13 cellular contexts compared by ENCODE assay signal in the genomic region with DNA sequence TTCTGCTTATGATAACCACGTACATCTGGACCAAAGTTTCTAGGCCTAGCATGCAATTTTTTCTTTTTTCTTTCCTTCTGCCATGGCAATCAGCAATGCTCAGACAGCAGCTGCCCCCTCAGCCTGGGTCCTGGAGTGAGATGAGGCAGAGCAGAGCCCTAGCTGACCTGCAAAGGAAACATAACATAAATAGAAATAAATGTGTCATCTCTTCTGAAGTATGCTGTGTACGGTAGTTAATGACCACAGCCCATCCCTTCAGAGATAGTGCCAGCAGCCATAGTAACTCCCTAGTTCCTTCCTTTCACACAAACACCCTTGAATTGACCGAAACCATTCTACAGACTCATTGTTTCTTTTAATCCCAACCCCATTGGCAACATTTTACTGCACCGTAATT. TPM values are rescaled to one million over a fixed set of nuclear protein-coding genes. Genes with fewer than 3 reads are reported as not detected.
DNase-seq lines count a peak whose midpoint lies in the region; ATAC-seq and TF ChIP-seq lines count a peak whose summit lies in the region.
"Had no signal": no experiment of that assay in that cellular context is flagged by ENCODE, and none has a peak within 500 bp of the region (broad histone marks: within the 10 kb centered on the region; RNA-seq: fewer than 3 reads in every experiment).

No MANE protein-coding gene starts in this region.

- peak overlapping the region in 9 of 11 experiments; percentile 74 to 87 (median 83); a peak in 17 of 22 replicates for H3K27ac ChIP-seq in BLaER1 treated with 17β-estradiol and CSF1 and Interleukin-3, amounts not matched to agents 10 nM and 100 nM
- H3K27ac ChIP-seq: ovary, WERI-Rb-1 had no signal

- peak overlapping the region; percentile 66 for H3K27ac Mint-ChIP-seq in T-helper 17 cell

- no peak overlapping the region for H3K4me3 ChIP-seq in BLaER1 treated with 17β-estradiol and CSF1 and Interleukin-3, amounts not matched to agents 10 nM and 100 nM
- H3K4me3 ChIP-seq in foreskin fibroblast (ENCODE audit: low read depth in 1 of 2, low read length in 2 of 2): no peak overlapping the region
- H3K4me3 ChIP-seq: ovary, Peyer's patch had no signal

- no peaks in the 10 kb centered on the region for H3K27me3 ChIP-seq in BLaER1 treated with 17β-estradiol and CSF1 and Interleukin-3, amounts not matched to agents 10 nM and 100 nM
- H3K27me3 ChIP-seq: ovary, Peyer's patch had no signal

- peaks cover 37 to 60% (median 45%) of the 10 kb centered on the region in 10 experiments for H3K4me1 ChIP-seq in BLaER1 treated with 17β-estradiol and CSF1 and Interleukin-3, amounts not matched to agents 10 nM and 100 nM

- TF ChIP-seq CTCF in GM20000 (IDR thresholded peaks at IDR 0.05; ENCODE audit: extremely low read depth, missing control alignments): no peak
- no peak for TF ChIP-seq CTCF in foreskin fibroblast (IDR thresholded peaks at IDR 0.05; ENCODE audit: low read depth, low read length)

- DNase-seq in GM20000 (ENCODE audit: low spot score): peak; percentile 37
- no peak for DNase-seq in T-helper 17 cell
- peak; percentile 64 for DNase-seq in myocyte (ENCODE audit: low read depth)
- DNase-seq in foreskin fibroblast: no peak
- DNase-seq in NCI-H1436 treated with DMSO at 0.1 percent for 48 hours (lab: John Stamatoyannopoulos, UW): no peak
- no peak for DNase-seq in iPS-NIHi11 (ENCODE audit: low spot score)
- DNase-seq: effector memory CD4-positive, alpha-beta T cell; ovary had no signal

- no peaks in the 10 kb centered on the region for H3K27me3 Mint-ChIP-seq in T-helper 17 cell

- no peak overlapping the region for H3K4me3 Mint-ChIP-seq in T-helper 17 cell

- H4K20me1 ChIP-seq in BLaER1 treated with 17β-estradiol and CSF1 and Interleukin-3, amounts not matched to agents 10 nM and 100 nM: no peaks in the 10 kb centered on the region

- peaks cover 37% of the 10 kb centered on the region for H3K4me1 Mint-ChIP-seq in T-helper 17 cell

- peak overlapping the region in 9 of 11 experiments; percentile 10 to 58 (median 31); a peak in 8 of 22 replicates for H3K9ac ChIP-seq in BLaER1 treated with 17β-estradiol and CSF1 and Interleukin-3, amounts not matched to agents 10 nM and 100 nM

- peak overlapping the region; percentile 64 to 90 (median 82) for H3K4me2 ChIP-seq in BLaER1 treated with 17β-estradiol and CSF1 and Interleukin-3, amounts not matched to agents 10 nM and 100 nM

- no peaks in the 10 kb centered on the region for H3K36me3 ChIP-seq in BLaER1 treated with 17β-estradiol and CSF1 and Interleukin-3, amounts not matched to agents 10 nM and 100 nM
- H3K36me3 ChIP-seq: ovary, Peyer's patch, WERI-Rb-1 had no signal

- no peaks in the 10 kb centered on the region for H3K36me3 Mint-ChIP-seq in T-helper 17 cell (ENCODE audit: low read depth)

- H3K9me3 ChIP-seq in BLaER1 treated with 17β-estradiol and CSF1 and Interleukin-3, amounts not matched to agents 10 nM and 100 nM (replicated peaks in 1 of 11): peaks cover 0 to 5% (median 0%) of the 10 kb centered on the region in 11 experiments; a peak in 1 of 22 replicates
- no peaks in the 10 kb centered on the region for H3K9me3 ChIP-seq in T-helper 17 cell (ENCODE audit: control insufficient read depth, low read length, poor library complexity, severe bottlenecking)
- H3K9me3 ChIP-seq: ovary, Peyer's patch had no signal

- ATAC-seq in T-helper 17 cell (no peak), GM18867 (IDR thresholded peaks at IDR 0.05; ENCODE audit: unreplicated experiment) (no peak)
- ATAC-seq: left lobe of liver had no signal

RNA-seq across cellular contexts. Expression of gene CD47, which starts 8.4 kb away (rescaled TPM):
- total RNA-seq in T-helper 17 cell: 100 to 1,000 TPM; 150 to 170 TPM
- 58.7 and 74.2 TPM in 2 replicates for total RNA-seq in myocyte
- 29.4 TPM for polyA plus RNA-seq in myocyte (2012)

Comparison
In these comparisons a context has a peak if more than half of its experiments do, and no peak if none do; other contexts are left out.
1. DNase-seq: peak in GM20000 (single experiment) and myocyte (single experiment); none in T-helper 17 cell (0 of 3), foreskin fibroblast (0 of 2), NCI-H1436 treated with DMSO at 0.1 percent for 48 hours (single experiment) and iPS-NIHi11 (single experiment).